In the genomic region with DNA sequence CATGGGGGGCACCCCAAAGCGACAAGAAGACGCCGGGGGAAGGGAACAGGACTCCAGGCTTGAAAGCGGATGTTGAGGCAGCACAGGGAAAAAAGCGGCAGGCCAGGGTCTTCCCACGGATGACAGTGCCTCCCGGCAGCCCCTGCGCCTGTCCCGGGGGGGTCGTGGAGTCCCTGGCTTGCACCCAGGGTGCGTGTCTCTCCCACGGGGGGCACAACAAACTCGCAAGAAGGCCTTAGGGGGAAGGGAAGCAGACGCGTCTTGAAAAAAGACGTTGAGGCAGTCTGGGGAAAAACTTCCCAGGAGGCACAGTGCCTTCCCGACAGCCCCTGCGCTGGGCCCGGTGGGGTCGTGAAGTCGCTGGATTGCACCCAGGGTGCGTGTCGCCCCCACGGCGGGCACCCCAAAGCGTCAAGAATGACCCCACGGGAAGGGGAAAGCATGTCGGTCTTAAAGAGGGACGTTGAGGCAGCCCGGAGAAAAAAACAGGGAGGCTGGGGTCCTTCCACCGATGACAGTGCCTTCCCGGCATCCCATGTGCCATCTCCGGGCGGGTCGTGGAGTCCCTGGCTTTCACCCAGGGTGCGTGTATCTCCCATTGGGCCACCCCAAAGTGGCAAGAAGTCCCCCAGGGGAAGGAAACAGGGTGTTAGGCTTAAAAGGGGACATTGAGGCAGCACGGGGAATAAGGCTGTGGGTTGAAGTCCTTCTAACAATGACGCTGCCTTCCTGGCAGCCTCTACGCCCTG, we compare ENCODE assay signal across 14 cellular contexts.
DNase-seq lines count a peak whose midpoint lies in the region; ATAC-seq and TF ChIP-seq lines count a peak whose summit lies in the region.
"Had no signal": no experiment of that assay in that cellular context is flagged by ENCODE, and none has a peak within 500 bp of the region (broad histone marks: within the 10 kb centered on the region; RNA-seq: fewer than 3 reads in every experiment).

No MANE protein-coding gene starts in this region.

- TF ChIP-seq CTCF in breast epithelium (IDR thresholded peaks at IDR 0.05) = no peak
- no peak for TF ChIP-seq CTCF in mammary epithelial cell (conservative IDR thresholded peaks at IDR 0.05 in 1 of 2, IDR thresholded peaks at IDR 0.05 in 1 of 2; ENCODE audit: extremely low read depth in 1 of 2, insufficient read depth in 1 of 2, low read depth in 1 of 2, low read length in 2 of 2)
- TF ChIP-seq CTCF in PC-3 (conservative IDR thresholded peaks at IDR 0.05; ENCODE audit: low read depth, low read length) = no peak
- TF ChIP-seq CTCF in esophagus muscularis mucosa (IDR thresholded peaks at IDR 0.05) = no peak
- no peak for TF ChIP-seq CTCF in testis (IDR thresholded peaks at IDR 0.05)

- no peaks in the 10 kb centered on the region for H3F3A ChIP-seq in PC-3 (ENCODE audit: low read length, unreplicated experiment)

- peak; percentile 10 to 45 for DNase-seq in breast epithelium (ENCODE audit: low spot score in 2 of 2)
- no peak for DNase-seq in mammary epithelial cell
- DNase-seq in PC-3 = no peak
- DNase-seq in esophagus muscularis mucosa (ENCODE audit: extremely low spot score) = peak; percentile 87
- DNase-seq in testis = no peak
- no peak for DNase-seq in NCI-H1694 treated with DMSO at 0.1 percent for 48 hours (lab: John Stamatoyannopoulos, UW)
- DNase-seq: CD8-positive, alpha-beta T cell; COR-L47; DMS153; GF-D8; IMR-90 had no signal

- TF ChIP-seq POLR2A in breast epithelium (IDR thresholded peaks at IDR 0.05) (no peak), esophagus muscularis mucosa (IDR thresholded peaks at IDR 0.05; ENCODE audit: low read depth) (no peak), testis (IDR thresholded peaks at IDR 0.05) (no peak)

- no peak for ATAC-seq in PC-3
- ATAC-seq in HG02763 (IDR thresholded peaks at IDR 0.05; ENCODE audit: unreplicated experiment) = no peak
- ATAC-seq in GM21515 (IDR thresholded peaks at IDR 0.05; ENCODE audit: unreplicated experiment) = no peak
- ATAC-seq: CD8-positive, alpha-beta T cell; HCT116 had no signal

- H3K9ac ChIP-seq in mammary epithelial cell (ENCODE audit: insufficient read depth, low read length) (no peak overlapping the region), PC-3 (ENCODE audit: low read length) (no peak overlapping the region)

- POLR2A ChIA-PET in PC-3 (lab: Charles Lee; ENCODE audit: unreplicated experiment) = no interaction called here

- in situ Hi-C loops in mammary epithelial cell (cut with MboI; ENCODE audit: low sequenced_read_pairs in 2 of 2) = no loop called here

- BruUV-seq in mammary epithelial cell (replicated peaks; lab: Mats Ljungman, UMichigan) (no TSS peak), PC-3 (replicated peaks; lab: Mats Ljungman, UMichigan) (no TSS peak)

- H3K36me3 ChIP-seq in breast epithelium (no peaks in the 10 kb centered on the region), mammary epithelial cell (ENCODE audit: insufficient read depth, low read length) (no peaks in the 10 kb centered on the region), PC-3 (ENCODE audit: low read depth, low read length) (no peaks in the 10 kb centered on the region), esophagus muscularis mucosa (no peaks in the 10 kb centered on the region), testis (ENCODE audit: low read depth, missing control alignments) (no peaks in the 10 kb centered on the region)

- H3K9me3 ChIP-seq in breast epithelium (peaks cover 0 to 13% of the 10 kb centered on the region in 2 donors), mammary epithelial cell (replicated peaks; ENCODE audit: insufficient read depth, low read length) (no peaks in the 10 kb centered on the region), PC-3 (ENCODE audit: low read length) (no peaks in the 10 kb centered on the region), esophagus muscularis mucosa (peaks cover 0 to 8% (median 0%) of the 10 kb centered on the region in 4 donors), testis (no peaks in the 10 kb centered on the region)

- H3K27me3 ChIP-seq in breast epithelium (peaks cover 0 to 11% of the 10 kb centered on the region in 2 donors), mammary epithelial cell (ENCODE audit: insufficient read depth, low read length) (no peaks in the 10 kb centered on the region), PC-3 (ENCODE audit: low read length) (peaks cover 18% of the 10 kb centered on the region), esophagus muscularis mucosa (peaks cover 0 to 15% (median 0%) of the 10 kb centered on the region in 4 donors), testis (no peaks in the 10 kb centered on the region)

- 80% methylated on average over 29 of the region's 39 CpGs for WGBS in mammary epithelial cell (ENCODE audit: low coverage, missing lambda C conversion rate)
- WGBS in esophagus muscularis mucosa = 87% methylated on average over 38 of the region's 39 CpGs
- 62 to 66% methylated on average over 32 to 39 of the region's 39 CpGs for WGBS in testis, 2 donors

- no peak overlapping the region for H2AFZ ChIP-seq in mammary epithelial cell (ENCODE audit: low read depth, low read length)
- peak overlapping the region; percentile 33; the same call in 1 of the 2 replicates for H2AFZ ChIP-seq in PC-3 (ENCODE audit: low read length)

- intact Hi-C loops in breast epithelium (cut with DNase I; ENCODE audit: low total_unique reads) (no loop called here), mammary epithelial cell (cut with micrococcal nuclease) (no loop called here), PC-3 (cut with micrococcal nuclease) (no loop called here), esophagus muscularis mucosa (cut with DNase I) (no loop called here), testis (cut with DNase I; ENCODE audit: low total_unique reads) (no loop called here)

- H3K4me1 ChIP-seq in breast epithelium (no peaks in the 10 kb centered on the region), mammary epithelial cell (ENCODE audit: insufficient read depth, low read length) (no peaks in the 10 kb centered on the region), PC-3 (ENCODE audit: insufficient read depth, low read length) (no peaks in the 10 kb centered on the region), esophagus muscularis mucosa (no peaks in the 10 kb centered on the region), testis (no peaks in the 10 kb centered on the region)

- H3K4me3 ChIP-seq in breast epithelium = no peak overlapping the region
- no peak overlapping the region for H3K4me3 ChIP-seq in mammary epithelial cell (replicated peaks in 1 of 3; ENCODE audit: insufficient read depth in 1 of 3, low read depth in 2 of 3, low read length in 3 of 3)
- no peak overlapping the region for H3K4me3 ChIP-seq in PC-3 (ENCODE audit: low read length)
- H3K4me3 ChIP-seq in esophagus muscularis mucosa = no peak overlapping the region
- H3K4me3 ChIP-seq in testis = peak overlapping the region; percentile 15 to 34

- H3K79me2 ChIP-seq in mammary epithelial cell (ENCODE audit: insufficient read depth, low read length) = no peaks in the 10 kb centered on the region
- H3K79me2 ChIP-seq in PC-3 (ENCODE audit: low read length) = no peaks in the 10 kb centered on the region

- no peak overlapping the region for H3K4me2 ChIP-seq in mammary epithelial cell (ENCODE audit: insufficient read depth, low read depth, low read length)
- no peak overlapping the region for H3K4me2 ChIP-seq in PC-3 (ENCODE audit: low read length)

- H4K20me1 ChIP-seq in mammary epithelial cell (ENCODE audit: insufficient read depth, low read length) (no peaks in the 10 kb centered on the region), PC-3 (ENCODE audit: low read length) (no peaks in the 10 kb centered on the region)

- no peaks in the 10 kb centered on the region for H3K9me2 ChIP-seq in PC-3 (replicated peaks; ENCODE audit: low read length)

- CTCF ChIA-PET in mammary epithelial cell (lab: Charles Lee; ENCODE audit: low non-redundant PET) = no interaction called here
- CTCF ChIA-PET in PC-3 (lab: Charles Lee) = no interaction called here

- H3K27ac ChIP-seq in breast epithelium = no peak overlapping the region
- no peak overlapping the region for H3K27ac ChIP-seq in mammary epithelial cell (ENCODE audit: insufficient read depth, low read depth, low read length)
- H3K27ac ChIP-seq in PC-3 (ENCODE audit: low read length) = no peak overlapping the region
- H3K27ac ChIP-seq in esophagus muscularis mucosa (replicated peaks in 1 of 4) = no peak overlapping the region
- H3K27ac ChIP-seq in testis = no peak overlapping the region

- dilution Hi-C loops in mammary epithelial cell (cut with HindIII; ENCODE audit: low sequenced_read_pairs) = no loop called here

- TF ChIP-seq EP300 in esophagus muscularis mucosa (IDR thresholded peaks at IDR 0.05) = no peak

Comparison
In these comparisons a context has a peak if more than half of its experiments do, and no peak if none do; other contexts are left out.
1. DNase-seq: peak in breast epithelium (2 of 2) and esophagus muscularis mucosa (single experiment); none in mammary epithelial cell (single experiment), PC-3 (single experiment), testis (single experiment) and NCI-H1694 treated with DMSO at 0.1 percent for 48 hours (single experiment).
2. H3K4me3 ChIP-seq: peak in testis (2 of 2); none in breast epithelium (0 of 3), mammary epithelial cell (0 of 3), PC-3 (single experiment) and esophagus muscularis mucosa (0 of 4).